8 cellular contexts compared by ENCODE assay signal in genomic region chr1:43582162-43582566, GRCh38. TPM values are rescaled to one million over a fixed set of nuclear protein-coding genes. Genes with fewer than 3 reads are reported as not detected.
DNase-seq lines count a peak whose midpoint lies in the region; ATAC-seq and TF ChIP-seq lines count a peak whose summit lies in the region.

No MANE protein-coding gene starts in this region.

- peak; percentile 96 to 99 for ATAC-seq in activated naive CD4-positive, alpha-beta T cell treated with anti-CD3 and anti-CD28 coated beads, Interleukin-2, amount 50 U/mL, for 72 hours
- ATAC-seq in stimulated activated effector memory CD8-positive, alpha-beta T cell treated with anti-CD3 and anti-CD28 coated beads, Interleukin-12 subunit alpha, Interleukin-12 subunit beta, amount 100 ng/mL, for 72 hours: peak; percentile 94

- peaks cover 3% of the 10 kb centered on the region for H3K36me3 ChIP-seq in kidney epithelial cell (ENCODE audit: control insufficient read depth, insufficient read depth, low read length)

- no peaks in the 10 kb centered on the region for H3K27me3 ChIP-seq in kidney epithelial cell (ENCODE audit: control insufficient read depth, insufficient read depth, low read length)

- peak overlapping the region; percentile 13 for H3K4me3 Mint-ChIP-seq in stimulated activated effector memory CD8-positive, alpha-beta T cell treated with anti-CD3 and anti-CD28 coated beads, Interleukin-12 subunit alpha, Interleukin-12 subunit beta, amount 100 ng/mL, for 72 hours

- H3K4me3 ChIP-seq in HFF-Myc (replicated peaks; ENCODE audit: low read depth, low read length) (no peak overlapping the region), kidney epithelial cell (ENCODE audit: low read depth, low read length) (no peak overlapping the region)

- TF ChIP-seq CTCF in HFF-Myc (IDR thresholded peaks at IDR 0.05; ENCODE audit: low read depth, low read length, missing control alignments) (no peak), kidney epithelial cell (IDR thresholded peaks at IDR 0.05; ENCODE audit: insufficient read depth, low read length, poor library complexity, severe bottlenecking) (no peak)

- H3K27ac Mint-ChIP-seq in activated naive CD4-positive, alpha-beta T cell treated with anti-CD3 and anti-CD28 coated beads, Interleukin-2, amount 50 U/mL, for 72 hours: peak overlapping the region; percentile 73 to 81
- peak overlapping the region; percentile 35 for H3K27ac Mint-ChIP-seq in stimulated activated effector memory CD8-positive, alpha-beta T cell treated with anti-CD3 and anti-CD28 coated beads, Interleukin-12 subunit alpha, Interleukin-12 subunit beta, amount 100 ng/mL, for 72 hours

- H3K4me1 Mint-ChIP-seq in stimulated activated effector memory CD8-positive, alpha-beta T cell treated with anti-CD3 and anti-CD28 coated beads, Interleukin-12 subunit alpha, Interleukin-12 subunit beta, amount 100 ng/mL, for 72 hours: peaks cover 21% of the 10 kb centered on the region

- no peaks in the 10 kb centered on the region for H3K36me3 Mint-ChIP-seq in activated naive CD4-positive, alpha-beta T cell treated with anti-CD3 and anti-CD28 coated beads, Interleukin-2, amount 50 U/mL, for 72 hours
- no peaks in the 10 kb centered on the region for H3K36me3 Mint-ChIP-seq in stimulated activated effector memory CD8-positive, alpha-beta T cell treated with anti-CD3 and anti-CD28 coated beads, Interleukin-12 subunit alpha, Interleukin-12 subunit beta, amount 100 ng/mL, for 72 hours

- DNase-seq in Daoy (ENCODE audit: low read depth): peak; percentile 97
- peak; percentile 98 for DNase-seq in HFF-Myc (ENCODE audit: extremely low read depth, low read depth)
- DNase-seq in NCI-H446 treated with DMSO at 0.1 percent for 48 hours (lab: John Stamatoyannopoulos, UW): peak; percentile 73
- DNase-seq in activated naive CD4-positive, alpha-beta T cell treated with anti-CD3 and anti-CD28 coated beads, Interleukin-2, amount 50 U/mL, for 72 hours (ENCODE audit: low spot score in 2 of 2): peak; percentile 45 to 59
- peak; percentile 94 for DNase-seq in kidney epithelial cell (ENCODE audit: low read depth)
- DNase-seq in stimulated activated effector memory CD8-positive, alpha-beta T cell treated with anti-CD3 and anti-CD28 coated beads, Interleukin-12 subunit alpha, Interleukin-12 subunit beta, amount 100 ng/mL, for 72 hours (ENCODE audit: low spot score in 2 of 2): peak; percentile 18 to 67
- no peak for DNase-seq in central memory CD4-positive, alpha-beta T cell
- DNase-seq in C1 segment of cervical spinal cord (lab: John Stamatoyannopoulos, UW): no peak

- H3K9me3 Mint-ChIP-seq in activated naive CD4-positive, alpha-beta T cell treated with anti-CD3 and anti-CD28 coated beads, Interleukin-2, amount 50 U/mL, for 72 hours: no peaks in the 10 kb centered on the region
- no peaks in the 10 kb centered on the region for H3K9me3 Mint-ChIP-seq in stimulated activated effector memory CD8-positive, alpha-beta T cell treated with anti-CD3 and anti-CD28 coated beads, Interleukin-12 subunit alpha, Interleukin-12 subunit beta, amount 100 ng/mL, for 72 hours

RNA-seq across cellular contexts. Expression of gene PTPRF, which starts 51.5 kb away (rescaled TPM):
- 21.4 and 29.4 TPM in 2 replicates for total RNA-seq in Daoy (2014; rRNA removed; shearing (Covaris generic))
- total RNA-seq in activated naive CD4-positive, alpha-beta T cell treated with anti-CD3 and anti-CD28 coated beads, Interleukin-2, amount 50 U/mL, for 72 hours: 10 to 100 TPM in 1 of 2 donors, under 1 TPM in 1; 0.25 to 21.9 TPM
- 297 and 346 TPM in 2 replicates for total RNA-seq in kidney epithelial cell

Comparison
In these comparisons a context has a peak if more than half of its experiments do, and no peak if none do; other contexts are left out.
1. DNase-seq: peak in Daoy (single experiment), HFF-Myc (single experiment), NCI-H446 treated with DMSO at 0.1 percent for 48 hours (single experiment), activated naive CD4-positive, alpha-beta T cell treated with anti-CD3 and anti-CD28 coated beads, Interleukin-2, amount 50 U/mL, for 72 hours (2 of 2), kidney epithelial cell (single experiment) and stimulated activated effector memory CD8-positive, alpha-beta T cell treated with anti-CD3 and anti-CD28 coated beads, Interleukin-12 subunit alpha, Interleukin-12 subunit beta, amount 100 ng/mL, for 72 hours (2 of 2); none in central memory CD4-positive, alpha-beta T cell (single experiment) and C1 segment of cervical spinal cord (0 of 14).